In genomic region chr7:114710495-114710894, GRCh38 we compare ENCODE assay signal across 17 cellular contexts.
DNase-seq lines count a peak whose midpoint lies in the region; ATAC-seq and TF ChIP-seq lines count a peak whose summit lies in the region.
"Had no signal": no experiment of that assay in that cellular context is flagged by ENCODE, and none has a peak within 500 bp of the region (broad histone marks: within the 10 kb centered on the region; RNA-seq: fewer than 3 reads in every experiment).

No MANE protein-coding gene starts in this region.

- peaks cover 9% of the 10 kb centered on the region for H3K27me3 Mint-ChIP-seq in GM23338 (ENCODE audit: insufficient read depth, low read depth, poor library complexity)
- H3K27me3 Mint-ChIP-seq in stimulated activated memory B cell treated with anti-CD40 and anti-IgM and Interleukin-4, amounts not matched to agents 10 μg/mL and 1 μg/mL and 100 μg/mL, for 72 hours = no peaks in the 10 kb centered on the region
- peaks cover 10% of the 10 kb centered on the region for H3K27me3 Mint-ChIP-seq in activated naive CD4-positive, alpha-beta T cell treated with anti-CD3 and anti-CD28 coated beads for 36 hours (ENCODE audit: low read depth)

- H3K36me3 Mint-ChIP-seq in GM23338 (ENCODE audit: low read depth) = no peaks in the 10 kb centered on the region
- no peaks in the 10 kb centered on the region for H3K36me3 Mint-ChIP-seq in stimulated activated memory B cell treated with anti-CD40 and anti-IgM and Interleukin-4, amounts not matched to agents 10 μg/mL and 1 μg/mL and 100 μg/mL, for 72 hours
- H3K36me3 Mint-ChIP-seq in activated naive CD4-positive, alpha-beta T cell treated with anti-CD3 and anti-CD28 coated beads for 36 hours (ENCODE audit: low read depth) = no peaks in the 10 kb centered on the region
- H3K36me3 Mint-ChIP-seq: CD4-positive, alpha-beta memory T cell had no signal

- H2AFZ ChIP-seq in GM23338 (peak overlapping the region; percentile 86; the same call in 1 of the 2 replicates), PC-9 (peak overlapping the region; percentile 46; the same call in 1 of the 2 replicates)

- no peaks in the 10 kb centered on the region; the same call in 1 of the 2 replicates for H3K9me2 ChIP-seq in GM23338 (ENCODE audit: insufficient read depth)
- H3K9me2 ChIP-seq in PC-9 (ENCODE audit: insufficient read depth) = no peaks in the 10 kb centered on the region

- intact Hi-C loops in PC-9 (cut with micrococcal nuclease; ENCODE audit: unreplicated experiment) = no loop called here
- intact Hi-C loops in activated naive CD4-positive, alpha-beta T cell treated with anti-CD3 and anti-CD28 coated beads for 36 hours (cut with micrococcal nuclease) = no loop called here

- H3K9me3 Mint-ChIP-seq in GM23338 = no peaks in the 10 kb centered on the region
- no peaks in the 10 kb centered on the region for H3K9me3 Mint-ChIP-seq in stimulated activated memory B cell treated with anti-CD40 and anti-IgM and Interleukin-4, amounts not matched to agents 10 μg/mL and 1 μg/mL and 100 μg/mL, for 72 hours
- no peaks in the 10 kb centered on the region for H3K9me3 Mint-ChIP-seq in activated naive CD4-positive, alpha-beta T cell treated with anti-CD3 and anti-CD28 coated beads for 36 hours

- H3K79me2 ChIP-seq in GM23338 (replicated peaks; ENCODE audit: insufficient read depth) (no peaks in the 10 kb centered on the region), PC-9 (ENCODE audit: low read depth) (no peaks in the 10 kb centered on the region)

- H3K27me3 ChIP-seq in GM23338 (ENCODE audit: insufficient read depth) (0 out of 2 replicates have a peak, but pooled peaks cover 3% of the 10 kb centered on the region), PC-9 (ENCODE audit: insufficient read depth, low read depth) (no peaks in the 10 kb centered on the region), BE2C (no peaks in the 10 kb centered on the region)

- H4K20me1 ChIP-seq in GM23338 (replicated peaks; ENCODE audit: insufficient read depth) (no peaks in the 10 kb centered on the region), PC-9 (ENCODE audit: insufficient read depth) (no peaks in the 10 kb centered on the region)

- H3K4me3 ChIP-seq in GM23338 = no peak overlapping the region
- no peak overlapping the region for H3K4me3 ChIP-seq in PC-9
- no peak overlapping the region for H3K4me3 ChIP-seq in BE2C (ENCODE audit: low read depth, low read length)

- TF ChIP-seq CTCF in GM23338 (conservative IDR thresholded peaks at IDR 0.05; ENCODE audit: low read depth in 2 of 2) (no peak), PC-9 (conservative IDR thresholded peaks at IDR 0.05) (no peak), BE2C (IDR thresholded peaks at IDR 0.05; ENCODE audit: low read depth, low read length) (no peak)

- no peaks in the 10 kb centered on the region for H3K36me3 ChIP-seq in GM23338 (ENCODE audit: insufficient read depth)
- no peaks in the 10 kb centered on the region for H3K36me3 ChIP-seq in PC-9 (ENCODE audit: low read depth)
- H3K36me3 ChIP-seq in BE2C = no peaks in the 10 kb centered on the region

- peaks cover 37% of the 10 kb centered on the region for H3K4me1 Mint-ChIP-seq in GM23338
- no peaks in the 10 kb centered on the region for H3K4me1 Mint-ChIP-seq in stimulated activated memory B cell treated with anti-CD40 and anti-IgM and Interleukin-4, amounts not matched to agents 10 μg/mL and 1 μg/mL and 100 μg/mL, for 72 hours
- no peaks in the 10 kb centered on the region for H3K4me1 Mint-ChIP-seq in activated naive CD4-positive, alpha-beta T cell treated with anti-CD3 and anti-CD28 coated beads for 36 hours (ENCODE audit: low read depth)
- H3K4me1 Mint-ChIP-seq: B cell; CD4-positive, alpha-beta memory T cell had no signal

- no peak for ATAC-seq in GM23338
- ATAC-seq in stimulated activated memory B cell treated with anti-CD40 and anti-IgM and Interleukin-4, amounts not matched to agents 10 μg/mL and 1 μg/mL and 100 μg/mL, for 72 hours = peak; percentile 32
- ATAC-seq: HCT116 had no signal

- H3F3A ChIP-seq in GM23338 (replicated peaks; ENCODE audit: low read depth) (no peaks in the 10 kb centered on the region), PC-9 (ENCODE audit: insufficient read depth, low read depth) (no peaks in the 10 kb centered on the region)

- no TSS peak for BruUV-seq in PC-9 (replicated peaks; lab: Mats Ljungman, UMichigan)

- peaks cover 6% of the 10 kb centered on the region; the same call in 1 of the 2 replicates for H3K9me3 ChIP-seq in PC-9 (ENCODE audit: insufficient read depth, low read depth)
- no peaks in the 10 kb centered on the region for H3K9me3 ChIP-seq in BE2C

- DNase-seq in GM23338 (ENCODE audit: low spot score) (no peak), PC-9 (no peak), islet precursor cell (peak; percentile 67), superior temporal gyrus (ENCODE audit: extremely low spot score) (no peak), BE2C (no peak)
- DNase-seq in activated naive CD4-positive, alpha-beta T cell treated with anti-CD3 and anti-CD28 coated beads for 36 hours = no peak
- DNase-seq: ACHN; CD4-positive, alpha-beta memory T cell; COR-L47; DMS153; DMS79 treated with DMSO at 0.1 percent for 48 hours; GDM1; KG1 had no signal

- H3K4me2 ChIP-seq in GM23338 (peak overlapping the region; percentile 68), PC-9 (no peak overlapping the region)

- CTCF ChIA-PET in PC-9 (lab: Charles Lee) = interaction anchor here (0.6 kb wide), 1 partner anchor 567 kb away, joined by 3 read pairs; no protein-coding TSS in a partner anchor
- CTCF ChIA-PET in activated naive CD4-positive, alpha-beta T cell treated with anti-CD3 and anti-CD28 coated beads for 36 hours (lab: Charles Lee) = interaction anchor here (0.7 kb wide), 1 partner anchor 10 kb away, joined by 4 read pairs; no protein-coding TSS in a partner anchor

- H3K27ac ChIP-seq in GM23338 (ENCODE audit: low read depth) (no peak overlapping the region), PC-9 (no peak overlapping the region)
- H3K27ac ChIP-seq: C4-2B had no signal

- POLR2A ChIA-PET in PC-9 (lab: Charles Lee; ENCODE audit: unreplicated experiment) = no interaction called here

- H3K4me1 ChIP-seq in GM23338 (ENCODE audit: insufficient read depth) = peaks cover 48% of the 10 kb centered on the region
- H3K4me1 ChIP-seq in PC-9 (replicated peaks; ENCODE audit: insufficient read depth) = peaks cover 11% of the 10 kb centered on the region; the same call in 1 of the 2 replicates
- no peaks in the 10 kb centered on the region for H3K4me1 ChIP-seq in BE2C

- no peak overlapping the region for H3K27ac Mint-ChIP-seq in GM23338
- no peak overlapping the region for H3K27ac Mint-ChIP-seq in stimulated activated memory B cell treated with anti-CD40 and anti-IgM and Interleukin-4, amounts not matched to agents 10 μg/mL and 1 μg/mL and 100 μg/mL, for 72 hours
- no peak overlapping the region for H3K27ac Mint-ChIP-seq in activated naive CD4-positive, alpha-beta T cell treated with anti-CD3 and anti-CD28 coated beads for 36 hours
- H3K27ac Mint-ChIP-seq: B cell; CD4-positive, alpha-beta memory T cell had no signal

- H3K4me3 Mint-ChIP-seq in GM23338 = no peak overlapping the region
- H3K4me3 Mint-ChIP-seq in stimulated activated memory B cell treated with anti-CD40 and anti-IgM and Interleukin-4, amounts not matched to agents 10 μg/mL and 1 μg/mL and 100 μg/mL, for 72 hours = no peak overlapping the region
- no peak overlapping the region for H3K4me3 Mint-ChIP-seq in activated naive CD4-positive, alpha-beta T cell treated with anti-CD3 and anti-CD28 coated beads for 36 hours
- H3K4me3 Mint-ChIP-seq: B cell; CD4-positive, alpha-beta memory T cell had no signal

TF ChIP-seq in GM23338, 12 proteins besides CTCF, POLR2A, EP300 and RAD21 (continues in another document):
- TF ChIP-seq ETS1 (IDR thresholded peaks at IDR 0.05) = no peak
- TF ChIP-seq ZNF331 (CRISPR knock-in tag; IDR thresholded peaks at IDR 0.05; ENCODE audit: low read depth) = no peak
- TF ChIP-seq ZNF114 (CRISPR knock-in tag; IDR thresholded peaks at IDR 0.05) = no peak
- TF ChIP-seq EZH2 (IDR thresholded peaks at IDR 0.05; ENCODE audit: low read depth, unreplicated experiment) = no peak
- no peak for TF ChIP-seq CREB1 (CRISPR knock-in tag; IDR thresholded peaks at IDR 0.05; ENCODE audit: low read depth)
- no peak for TF ChIP-seq JUNB (IDR thresholded peaks at IDR 0.05; ENCODE audit: unreplicated experiment)
- no peak for TF ChIP-seq NANOG (IDR thresholded peaks at IDR 0.05; ENCODE audit: borderline replicate concordance)
- TF ChIP-seq POLR2AphosphoS5 (IDR thresholded peaks at IDR 0.05; ENCODE audit: low read depth) = no peak
- TF ChIP-seq REST (IDR thresholded peaks at IDR 0.05; ENCODE audit: unreplicated experiment) = no peak
